3 cellular contexts compared by ENCODE assay signal in genomic region chr7:143945423-143945822, GRCh38.
A peak's percentile ranks its signal among the peaks of the same experiment; 100 is the strongest.
TF ChIP-seq lines count a peak whose summit lies in the region.

No MANE protein-coding gene starts in this region.

TF ChIP-seq in A549, 52 proteins besides CTCF, POLR2A, EP300 and RAD21:
- no peak for TF ChIP-seq PBX3 (IDR thresholded peaks at IDR 0.05)
- TF ChIP-seq HES2 (IDR thresholded peaks at IDR 0.05), result no peak
- TF ChIP-seq EHF (CRISPR knock-in tag; IDR thresholded peaks at IDR 0.05), result no peak
- TF ChIP-seq ELK1 (IDR thresholded peaks at IDR 0.05; ENCODE audit: low read depth, low read length), result no peak
- no peak for TF ChIP-seq TP53 (CRISPR knock-in tag; IDR thresholded peaks at IDR 0.05)
- TF ChIP-seq ZNF302 (CRISPR knock-in tag; IDR thresholded peaks at IDR 0.05), result no peak
- no peak for TF ChIP-seq E2F6 (IDR thresholded peaks at IDR 0.05; ENCODE audit: borderline replicate concordance, low read depth)
- TF ChIP-seq RFX5 (IDR thresholded peaks at IDR 0.05), result no peak
- TF ChIP-seq CHD2 (IDR thresholded peaks at IDR 0.05; ENCODE audit: low read length, partially characterized antibody), result no peak
- TF ChIP-seq FOSL2 (IDR thresholded peaks at IDR 0.05), result no peak
- no peak for TF ChIP-seq FOSL2 (CRISPR knock-in tag; IDR thresholded peaks at IDR 0.05)
- TF ChIP-seq CEBPB (IDR thresholded peaks at IDR 0.05), result no peak
- TF ChIP-seq CBX2 (IDR thresholded peaks at IDR 0.05; ENCODE audit: borderline replicate concordance, low read depth), result no peak
- no peak for TF ChIP-seq CBX8 (IDR thresholded peaks at IDR 0.05)
- TF ChIP-seq BCL3 (IDR thresholded peaks at IDR 0.05), result no peak
- no peak for TF ChIP-seq MAFK (IDR thresholded peaks at IDR 0.05; ENCODE audit: partially characterized antibody)
- no peak for TF ChIP-seq KDM1A (IDR thresholded peaks at IDR 0.05; ENCODE audit: low read depth)
- TF ChIP-seq USF2 (IDR thresholded peaks at IDR 0.05), result no peak
TF ChIP-seq in A549: peak in this region for 0.

TF ChIP-seq in HEK293, 187 proteins besides CTCF, POLR2A, EP300 and RAD21:
- TF ChIP-seq PRDM2 (tag by site-specific recombination; IDR thresholded peaks at IDR 0.05; ENCODE audit: borderline replicate concordance), result no peak
- no peak for TF ChIP-seq ZNF140 (tag by site-specific recombination; IDR thresholded peaks at IDR 0.05)
- TF ChIP-seq ATF2 (tag by site-specific recombination; IDR thresholded peaks at IDR 0.05; ENCODE audit: low read depth), result peak; percentile 39; the same call in 1 of the 2 replicates
TF ChIP-seq in HEK293: peak in this region for 1.

TF ChIP-seq in K562, 482 proteins besides CTCF, POLR2A, EP300 and RAD21:
- TF ChIP-seq SMARCE1 (IDR thresholded peaks at IDR 0.05), result no peak
- TF ChIP-seq ZNF133 (CRISPR knock-in tag; IDR thresholded peaks at IDR 0.05), result no peak
- TF ChIP-seq NFRKB (IDR thresholded peaks at IDR 0.05; ENCODE audit: low read depth), result no peak
- no peak for TF ChIP-seq FOXO4 (CRISPR knock-in tag; IDR thresholded peaks at IDR 0.05)
- TF ChIP-seq ATF7 (IDR thresholded peaks at IDR 0.05), result 0 out of 2 replicates have a peak, but pooled peaks have one; percentile 20
- no peak for TF ChIP-seq ESRRB (CRISPR knock-in tag; IDR thresholded peaks at IDR 0.05; ENCODE audit: borderline replicate concordance)
- TF ChIP-seq C11orf30 (IDR thresholded peaks at IDR 0.05; ENCODE audit: low read depth), result no peak
- no peak for TF ChIP-seq BRF2 (IDR thresholded peaks at IDR 0.05; ENCODE audit: borderline replicate concordance, insufficient read depth, insufficient read length)
- TF ChIP-seq PHTF2 (CRISPR knock-in tag; IDR thresholded peaks at IDR 0.05), result no peak
- no peak for TF ChIP-seq BRD4 (IDR thresholded peaks at IDR 0.05)
- TF ChIP-seq KLF13 (tag; IDR thresholded peaks at IDR 0.05; ENCODE audit: borderline replicate concordance, low read depth), result no peak
- TF ChIP-seq BCL6 (CRISPR knock-in tag; IDR thresholded peaks at IDR 0.05), result no peak
- no peak for TF ChIP-seq ZNF695 (CRISPR knock-in tag; IDR thresholded peaks at IDR 0.05)
- TF ChIP-seq ATF3 (IDR thresholded peaks at IDR 0.05), result peak; percentile 62
- TF ChIP-seq ATF3 (CRISPR knock-in tag; conservative IDR thresholded peaks at IDR 0.05), result no peak
- no peak for TF ChIP-seq BDP1 (IDR thresholded peaks at IDR 0.05; ENCODE audit: insufficient read depth, insufficient read length)
- TF ChIP-seq NCOA6 (IDR thresholded peaks at IDR 0.05), result no peak
- TF ChIP-seq CEBPB (tag; IDR thresholded peaks at IDR 0.05), result no peak
- no peak for TF ChIP-seq SREBF1 (IDR thresholded peaks at IDR 0.05; ENCODE audit: borderline replicate concordance, low read depth, low read length)
- TF ChIP-seq HES1 (IDR thresholded peaks at IDR 0.05; ENCODE audit: low read depth), result no peak
- TF ChIP-seq LCOR (CRISPR knock-in tag; IDR thresholded peaks at IDR 0.05), result no peak
- no peak for TF ChIP-seq CEBPG (CRISPR knock-in tag; IDR thresholded peaks at IDR 0.05)
- 0 out of 4 replicates have a peak, but pooled peaks of 1 of the 2 experiments have one; percentile 14 for TF ChIP-seq CEBPG (tag; conservative IDR thresholded peaks at IDR 0.05 in 1 of 2, IDR thresholded peaks at IDR 0.05 in 1 of 2)
